In genomic region chr1:16973215-16973614, GRCh38 we compare ENCODE assay signal across 1 cellular context.
TF ChIP-seq lines count a peak whose summit lies in the region.

No MANE protein-coding gene starts in this region.

TF ChIP-seq in WTC11, 78 proteins besides CTCF, POLR2A, EP300 and RAD21:
- TF ChIP-seq FOXP1 (CRISPR knock-in tag; IDR thresholded peaks at IDR 0.05; ENCODE audit: borderline replicate concordance) (no peak), JAZF1 (CRISPR knock-in tag; IDR thresholded peaks at IDR 0.05) (no peak), GTF2I (CRISPR knock-in tag; conservative IDR thresholded peaks at IDR 0.05) (0 out of 2 replicates have a peak, but pooled peaks have one; percentile 13), PRRX2 (CRISPR knock-in tag; IDR thresholded peaks at IDR 0.05) (no peak), HMGA2 (CRISPR knock-in tag; IDR thresholded peaks at IDR 0.05) (no peak)
- TF ChIP-seq, protein P1, sequence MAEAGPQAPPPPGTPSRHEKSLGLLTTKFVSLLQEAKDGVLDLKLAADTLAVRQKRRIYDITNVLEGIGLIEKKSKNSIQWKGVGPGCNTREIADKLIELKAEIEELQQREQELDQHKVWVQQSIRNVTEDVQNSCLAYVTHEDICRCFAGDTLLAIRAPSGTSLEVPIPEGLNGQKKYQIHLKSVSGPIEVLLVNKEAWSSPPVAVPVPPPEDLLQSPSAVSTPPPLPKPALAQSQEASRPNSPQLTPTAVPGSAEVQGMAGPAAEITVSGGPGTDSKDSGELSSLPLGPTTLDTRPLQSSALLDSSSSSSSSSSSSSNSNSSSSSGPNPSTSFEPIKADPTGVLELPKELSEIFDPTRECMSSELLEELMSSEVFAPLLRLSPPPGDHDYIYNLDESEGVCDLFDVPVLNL (CRISPR knock-in tag; IDR thresholded peaks at IDR 0.05; ENCODE audit: borderline replicate concordance, low read depth): no peak
